ENCODE assay signal across 8 cellular contexts in genomic region chr10:103853428-103854264, GRCh38. TPM values are rescaled to one million over a fixed set of nuclear protein-coding genes. Genes with fewer than 3 reads are reported as not detected.
DNase-seq lines count a peak whose midpoint lies in the region; ATAC-seq, FAIRE-seq and TF ChIP-seq lines count a peak whose summit lies in the region.

No MANE protein-coding gene starts in this region.

- H3K9me3 ChIP-seq in breast epithelium (no peaks in the 10 kb centered on the region), mucosa of descending colon (no peaks in the 10 kb centered on the region), upper lobe of left lung (no peaks in the 10 kb centered on the region)
- no peaks in the 10 kb centered on the region for H3K9me3 ChIP-seq in effector memory CD4-positive, alpha-beta T cell (ENCODE audit: control insufficient read depth, low read length)

- WGBS in upper lobe of left lung, 2 donors, result 39 to 44% methylated on average over 9 of the region's 9 CpGs

- no peak for FAIRE-seq in H54 (lab: Jason Lieb, UNC)

- no peak for TF ChIP-seq EP300 in upper lobe of left lung (IDR thresholded peaks at IDR 0.05)

- H3K4me1 Mint-ChIP-seq in activated naive CD4-positive, alpha-beta T cell treated with anti-CD3 and anti-CD28 coated beads, Interleukin-2, amount 50 U/mL, for 24 hours, result peaks cover 18% of the 10 kb centered on the region

- intact Hi-C loops in breast epithelium (cut with DNase I; ENCODE audit: low total_unique reads), result no loop called here
- intact Hi-C loops in mucosa of descending colon (cut with DNase I, micrococcal nuclease), result no loop called here

- peak; percentile 27 for ATAC-seq in mucosa of descending colon
- no peak for ATAC-seq in upper lobe of left lung (ENCODE audit: low FRiP score in 2 of 2)

- no peak overlapping the region for H3K27ac Mint-ChIP-seq in activated naive CD4-positive, alpha-beta T cell treated with anti-CD3 and anti-CD28 coated beads, Interleukin-2, amount 50 U/mL, for 24 hours

- H3K27ac ChIP-seq in breast epithelium (peak overlapping the region; percentile 77 to 84), upper lobe of left lung (peak overlapping the region; percentile 41 to 83 (median 71))
- H3K27ac ChIP-seq in effector memory CD4-positive, alpha-beta T cell (ENCODE audit: insufficient read depth, low read length, poor library complexity, severe bottlenecking), result no peak overlapping the region

- H3K36me3 ChIP-seq in breast epithelium (no peaks in the 10 kb centered on the region), mucosa of descending colon (ENCODE audit: low read depth) (no peaks in the 10 kb centered on the region), upper lobe of left lung (no peaks in the 10 kb centered on the region)
- no peaks in the 10 kb centered on the region for H3K36me3 ChIP-seq in effector memory CD4-positive, alpha-beta T cell (ENCODE audit: control insufficient read depth, insufficient read depth, low read length)

- H3K9me3 Mint-ChIP-seq in activated naive CD4-positive, alpha-beta T cell treated with anti-CD3 and anti-CD28 coated beads, Interleukin-2, amount 50 U/mL, for 24 hours, result no peaks in the 10 kb centered on the region

- TF ChIP-seq CTCF in breast epithelium (IDR thresholded peaks at IDR 0.05) (no peak), mucosa of descending colon (IDR thresholded peaks at IDR 0.05) (no peak), upper lobe of left lung (IDR thresholded peaks at IDR 0.05) (no peak)

- H3K4me3 ChIP-seq in breast epithelium, result peak overlapping the region; percentile 60 to 79 (median 73)
- no peak overlapping the region for H3K4me3 ChIP-seq in mucosa of descending colon
- peak overlapping the region in 3 of 4 donors; percentile 68 to 72 (median 71) for H3K4me3 ChIP-seq in upper lobe of left lung
- no peak overlapping the region for H3K4me3 ChIP-seq in effector memory CD4-positive, alpha-beta T cell (ENCODE audit: insufficient read depth, low read depth, low read length, poor library complexity, severe bottlenecking)

- H3K4me3 Mint-ChIP-seq in activated naive CD4-positive, alpha-beta T cell treated with anti-CD3 and anti-CD28 coated beads, Interleukin-2, amount 50 U/mL, for 24 hours, result peak overlapping the region; percentile 87

- H3K27me3 ChIP-seq in breast epithelium, result no peaks in the 10 kb centered on the region
- peaks cover 0 to 9% (median 0%) of the 10 kb centered on the region in 4 donors for H3K27me3 ChIP-seq in upper lobe of left lung
- H3K27me3 ChIP-seq in effector memory CD4-positive, alpha-beta T cell (replicated peaks; ENCODE audit: control insufficient read depth, insufficient read depth, low read length, poor library complexity, severe bottlenecking), result peaks cover 5% of the 10 kb centered on the region

- H3K27me3 Mint-ChIP-seq in activated naive CD4-positive, alpha-beta T cell treated with anti-CD3 and anti-CD28 coated beads, Interleukin-2, amount 50 U/mL, for 24 hours, result peaks cover 22% of the 10 kb centered on the region

- H3K36me3 Mint-ChIP-seq in activated naive CD4-positive, alpha-beta T cell treated with anti-CD3 and anti-CD28 coated beads, Interleukin-2, amount 50 U/mL, for 24 hours, result peaks cover 2% of the 10 kb centered on the region

- H3K4me1 ChIP-seq in breast epithelium (peaks cover 4 to 17% of the 10 kb centered on the region in 2 donors), mucosa of descending colon (ENCODE audit: low read depth) (peaks cover 42% of the 10 kb centered on the region), upper lobe of left lung (peaks cover 58 to 78% (median 67%) of the 10 kb centered on the region in 4 donors)
- peaks cover 16% of the 10 kb centered on the region for H3K4me1 ChIP-seq in effector memory CD4-positive, alpha-beta T cell (ENCODE audit: control insufficient read depth, insufficient read depth, low read length, poor library complexity, severe bottlenecking)

- DNase-seq in activated naive CD4-positive, alpha-beta T cell (lab: John Stamatoyannopoulos, UW), result no peak
- DNase-seq in breast epithelium (ENCODE audit: low spot score in 2 of 2) (no peak), mucosa of descending colon (peak in 2 of 3 donors; percentile 55 to 56), upper lobe of left lung (no peak), SHP77 treated with DMSO at 0.1 percent for 48 hours (lab: John Stamatoyannopoulos, UW) (no peak), H54 (ENCODE audit: insufficient read length, low spot score) (no peak)
- no peak for DNase-seq in effector memory CD4-positive, alpha-beta T cell

- TF ChIP-seq POLR2A in breast epithelium (IDR thresholded peaks at IDR 0.05) (no peak), upper lobe of left lung (IDR thresholded peaks at IDR 0.05) (no peak), H54 (IDR thresholded peaks at IDR 0.05; ENCODE audit: low read depth, low read length) (no peak)

RNA-seq across cellular contexts. Expression of gene SH3PXD2A, which starts 1.7 kb away (rescaled TPM):
- total RNA-seq in breast epithelium (10 to 100 TPM; 14.3 to 30.5 (median 14.7) TPM), mucosa of descending colon (10 to 100 TPM; 46.1 to 91.4 (median 60.6) TPM), upper lobe of left lung (10 to 100 TPM; 19.6 to 42.2 (median 30.8) TPM)

Comparison
In these comparisons a context has a peak if more than half of its experiments do, and no peak if none do; other contexts are left out.
1. DNase-seq: peak in mucosa of descending colon (2 of 3); none in activated naive CD4-positive, alpha-beta T cell (0 of 4), breast epithelium (0 of 2), upper lobe of left lung (0 of 2), SHP77 treated with DMSO at 0.1 percent for 48 hours (single experiment), effector memory CD4-positive, alpha-beta T cell (0 of 3) and H54 (single experiment).
2. H3K4me3 ChIP-seq: peak in breast epithelium (3 of 3) and upper lobe of left lung (3 of 4); none in mucosa of descending colon (single experiment) and effector memory CD4-positive, alpha-beta T cell (single experiment).